Comparison of ENCODE assay signal across 23 cellular contexts in genomic region chr2:49832555-49832954, GRCh38.
DNase-seq lines count a peak whose midpoint lies in the region; TF ChIP-seq lines count a peak whose summit lies in the region.
"Had no signal": no experiment of that assay in that cellular context is flagged by ENCODE, and none has a peak within 500 bp of the region (broad histone marks: within the 10 kb centered on the region; RNA-seq: fewer than 3 reads in every experiment).

No MANE protein-coding gene starts in this region.

- DNase-seq in SK-N-DZ (ENCODE audit: low spot score), result peak; percentile 20
- DNase-seq in left ventricle myocardium inferior, result no peak
- peak; percentile 56 for DNase-seq in mesendoderm
- DNase-seq in NCI-H510A (lab: John Stamatoyannopoulos, UW), result no peak
- no peak for DNase-seq in NCI-H146 (lab: John Stamatoyannopoulos, UW)
- no peak for DNase-seq in DMS153 (lab: John Stamatoyannopoulos, UW)
- DNase-seq: Caco-2; CD4-positive, alpha-beta memory T cell; DMS79 treated with DMSO at 0.1 percent for 48 hours; HCEC 1CT; IMR-90; KG1; MG63; NCI-H1105 treated with DMSO at 0.1 percent for 48 hours; NCI-H2029; NCI-H446; NCI-H526; NCI-H82; PC-9; SHP77 had no signal

- no peaks in the 10 kb centered on the region for H3K9me3 ChIP-seq in BLaER1
- H3K9me3 ChIP-seq in left ventricle myocardium inferior (replicated peaks), result no peaks in the 10 kb centered on the region
- H3K9me3 ChIP-seq: BLaER1 treated with 17β-estradiol and CSF1 and Interleukin-3, amounts not matched to agents 10 nM and 100 nM; Caco-2; MG63 had no signal

- no peak overlapping the region for H3K9ac ChIP-seq in BLaER1
- H3K9ac ChIP-seq in mesendoderm (ENCODE audit: low read length), result no peak overlapping the region
- H3K9ac ChIP-seq: BLaER1 treated with 17β-estradiol and CSF1 and Interleukin-3, amounts not matched to agents 10 nM and 100 nM had no signal

- no peak overlapping the region for H2BK120ac ChIP-seq in mesendoderm (ENCODE audit: low read depth, low read length)

- intact Hi-C loops in left ventricle myocardium inferior (cut with micrococcal nuclease), result no loop called here

- H3K27me3 ChIP-seq in BLaER1 (no peaks in the 10 kb centered on the region), left ventricle myocardium inferior (ENCODE audit: low read depth) (no peaks in the 10 kb centered on the region), mesendoderm (ENCODE audit: insufficient read depth, low read length, poor library complexity) (no peaks in the 10 kb centered on the region)
- H3K27me3 ChIP-seq: BLaER1 treated with 17β-estradiol and CSF1 and Interleukin-3, amounts not matched to agents 10 nM and 100 nM; MG63 had no signal

- no peak overlapping the region for H3K4me3 ChIP-seq in BLaER1
- H3K4me3 ChIP-seq in left ventricle myocardium inferior, result no peak overlapping the region
- H3K4me3 ChIP-seq in mesendoderm (ENCODE audit: low read length), result no peak overlapping the region
- H3K4me3 ChIP-seq: BLaER1 treated with 17β-estradiol and CSF1 and Interleukin-3, amounts not matched to agents 10 nM and 100 nM; MG63; PC-9; SK-N-MC had no signal

- no peaks in the 10 kb centered on the region for H3K79me1 ChIP-seq in mesendoderm (ENCODE audit: low read length)

- TF ChIP-seq CTCF in left ventricle myocardium inferior (IDR thresholded peaks at IDR 0.05; ENCODE audit: borderline replicate concordance), result no peak

- H2AK5ac ChIP-seq in mesendoderm (ENCODE audit: low read length), result no peak overlapping the region

- no peak overlapping the region for H3K27ac ChIP-seq in BLaER1
- H3K27ac ChIP-seq in left ventricle myocardium inferior (replicated peaks), result peak overlapping the region; percentile 68
- H3K27ac ChIP-seq in mesendoderm (ENCODE audit: low read depth, low read length), result no peak overlapping the region
- H3K27ac ChIP-seq: BLaER1 treated with 17β-estradiol and CSF1 and Interleukin-3, amounts not matched to agents 10 nM and 100 nM; PC-9; SK-N-MC had no signal

- H3K4me2 ChIP-seq in BLaER1 (peak overlapping the region; percentile 57), mesendoderm (ENCODE audit: low read length) (no peak overlapping the region)
- H3K4me2 ChIP-seq: PC-9 had no signal

- H2BK5ac ChIP-seq in mesendoderm (ENCODE audit: low read length), result no peak overlapping the region

- H2BK15ac ChIP-seq in mesendoderm (replicated peaks; ENCODE audit: low read depth), result no peak overlapping the region

- H3K4me1 ChIP-seq in BLaER1 (peaks cover 15% of the 10 kb centered on the region), left ventricle myocardium inferior (peaks cover 19% of the 10 kb centered on the region), mesendoderm (ENCODE audit: control insufficient read depth, low read depth, low read length) (no peaks in the 10 kb centered on the region)
- H3K4me1 ChIP-seq: Caco-2 had no signal

- no peak overlapping the region for H3K4ac ChIP-seq in mesendoderm (ENCODE audit: low read depth, low read length)

- H3K36me3 ChIP-seq in BLaER1 (no peaks in the 10 kb centered on the region), left ventricle myocardium inferior (no peaks in the 10 kb centered on the region), mesendoderm (ENCODE audit: control insufficient read depth, insufficient read depth, low read length) (no peaks in the 10 kb centered on the region)
- H3K36me3 ChIP-seq: BLaER1 treated with 17β-estradiol and CSF1 and Interleukin-3, amounts not matched to agents 10 nM and 100 nM; MG63 had no signal

- H3K23ac ChIP-seq in mesendoderm (ENCODE audit: low read length), result no peak overlapping the region

- H3K18ac ChIP-seq in mesendoderm (ENCODE audit: low read length), result no peak overlapping the region

- no peaks in the 10 kb centered on the region for H4K20me1 ChIP-seq in BLaER1
- H4K20me1 ChIP-seq: BLaER1 treated with 17β-estradiol and CSF1 and Interleukin-3, amounts not matched to agents 10 nM and 100 nM had no signal

- WGBS in mesendoderm (ENCODE audit: extremely low coverage, insufficient coverage, low lambda C conversion rate), result no CpG with 5 or more reads among the region's 3 CpGs

- H3K56ac ChIP-seq in mesendoderm (ENCODE audit: low read length), result no peak overlapping the region

- H3K79me2 ChIP-seq in mesendoderm (ENCODE audit: control insufficient read depth, insufficient read depth, low read length), result no peaks in the 10 kb centered on the region

- no peak overlapping the region for H4K5ac ChIP-seq in mesendoderm (ENCODE audit: low read length)

- H4K8ac ChIP-seq in mesendoderm (ENCODE audit: low read depth, low read length), result peak overlapping the region; percentile 65

Comparison
In these comparisons a context has a peak if more than half of its experiments do, and no peak if none do; other contexts are left out.
1. DNase-seq: peak in SK-N-DZ (single experiment) and mesendoderm (single experiment); none in left ventricle myocardium inferior (single experiment), NCI-H510A (single experiment), NCI-H146 (single experiment) and DMS153 (single experiment).